ENCODE assay signal across 19 cellular contexts in the genomic region with DNA sequence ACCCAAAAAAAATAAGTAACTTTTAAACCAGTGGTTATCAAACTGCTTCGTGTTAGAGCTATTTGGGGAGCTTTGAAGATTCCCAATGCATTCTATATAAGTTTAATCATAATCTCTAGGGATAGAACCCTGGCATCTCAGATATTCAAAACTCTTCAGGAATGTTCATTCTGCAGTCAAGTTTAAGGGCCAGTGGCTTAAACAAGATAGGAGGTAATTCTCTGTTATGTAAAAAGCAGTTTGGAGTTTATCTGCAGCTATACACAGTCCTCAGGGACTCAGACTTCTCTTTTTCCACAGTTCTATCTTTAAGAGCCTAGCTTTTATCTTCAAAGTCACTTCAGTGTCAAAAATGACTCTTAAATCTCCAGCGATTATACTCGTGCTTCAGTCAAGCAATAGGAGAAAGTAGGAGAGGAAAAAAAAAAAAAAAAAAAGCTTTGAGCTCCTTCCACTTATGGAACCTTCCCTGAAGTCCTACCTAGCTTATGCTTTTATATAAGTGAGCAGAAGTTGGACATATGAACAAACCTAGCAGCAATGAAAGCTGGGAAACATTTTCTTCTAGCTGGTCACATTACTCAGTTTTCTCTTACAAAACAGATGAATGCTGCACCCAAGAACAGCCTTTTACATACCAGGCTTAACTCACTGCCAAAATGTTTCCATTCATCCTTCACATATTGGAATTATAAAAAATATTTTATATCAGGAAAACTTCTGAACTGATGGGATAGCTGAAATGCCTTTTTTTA.
DNase-seq lines count a peak whose midpoint lies in the region; ATAC-seq and TF ChIP-seq lines count a peak whose summit lies in the region.
"Had no signal": no experiment of that assay in that cellular context is flagged by ENCODE, and none has a peak within 500 bp of the region (broad histone marks: within the 10 kb centered on the region; RNA-seq: fewer than 3 reads in every experiment).

No MANE protein-coding gene starts in this region.

- no peak overlapping the region for H3K4me3 ChIP-seq in cardiac fibroblast (replicated peaks in 1 of 2; ENCODE audit: low read depth in 2 of 2, low read length in 2 of 2)
- H3K4me3 ChIP-seq: body of pancreas, neural progenitor cell, right atrium auricular region had no signal

- no peaks in the 10 kb centered on the region for H3K36me3 Mint-ChIP-seq in stimulated activated memory B cell treated with anti-CD40 and anti-IgM and Interleukin-4, amounts not matched to agents 10 μg/mL and 1 μg/mL and 100 μg/mL, for 72 hours
- H3K36me3 Mint-ChIP-seq: CD4-positive, alpha-beta memory T cell; neural progenitor cell had no signal

- H3K9me3 Mint-ChIP-seq in stimulated activated memory B cell treated with anti-CD40 and anti-IgM and Interleukin-4, amounts not matched to agents 10 μg/mL and 1 μg/mL and 100 μg/mL, for 72 hours: peaks cover 6% of the 10 kb centered on the region
- H3K9me3 Mint-ChIP-seq: neural progenitor cell had no signal

- no peaks in the 10 kb centered on the region for H3K27me3 Mint-ChIP-seq in stimulated activated memory B cell treated with anti-CD40 and anti-IgM and Interleukin-4, amounts not matched to agents 10 μg/mL and 1 μg/mL and 100 μg/mL, for 72 hours
- H3K27me3 Mint-ChIP-seq: CD4-positive, alpha-beta memory T cell had no signal

- ATAC-seq in GM21723 (IDR thresholded peaks at IDR 0.05; ENCODE audit: unreplicated experiment) (no peak), HG02610 (IDR thresholded peaks at IDR 0.05; ENCODE audit: unreplicated experiment) (no peak)
- no peak for ATAC-seq in stimulated activated memory B cell treated with anti-CD40 and anti-IgM and Interleukin-4, amounts not matched to agents 10 μg/mL and 1 μg/mL and 100 μg/mL, for 72 hours
- ATAC-seq: body of pancreas had no signal

- no peaks in the 10 kb centered on the region for H3K4me1 Mint-ChIP-seq in stimulated activated memory B cell treated with anti-CD40 and anti-IgM and Interleukin-4, amounts not matched to agents 10 μg/mL and 1 μg/mL and 100 μg/mL, for 72 hours
- H3K4me1 Mint-ChIP-seq: CD4-positive, alpha-beta memory T cell; neural progenitor cell had no signal

- in situ Hi-C loops in ACHN (cut with HindIII; ENCODE audit: low pct_ligation_motif_present, low pct_unique_long_range_greater_than_20kb, low sequenced_read_pairs): no loop called here

- H3K27ac Mint-ChIP-seq in stimulated activated memory B cell treated with anti-CD40 and anti-IgM and Interleukin-4, amounts not matched to agents 10 μg/mL and 1 μg/mL and 100 μg/mL, for 72 hours: no peak overlapping the region
- H3K27ac Mint-ChIP-seq: activated naive CD4-positive, alpha-beta T cell treated with anti-CD3 and anti-CD28 coated beads for 36 hours; CD4-positive, alpha-beta memory T cell; neural progenitor cell had no signal

- no peak overlapping the region for H3K4me3 Mint-ChIP-seq in stimulated activated memory B cell treated with anti-CD40 and anti-IgM and Interleukin-4, amounts not matched to agents 10 μg/mL and 1 μg/mL and 100 μg/mL, for 72 hours
- H3K4me3 Mint-ChIP-seq: activated naive CD4-positive, alpha-beta T cell treated with anti-CD3 and anti-CD28 coated beads for 36 hours; CD4-positive, alpha-beta memory T cell; neural progenitor cell had no signal

- DNase-seq in ACHN: peak; percentile 87
- DNase-seq in OCI-M2 (lab: John Stamatoyannopoulos, UW; ENCODE audit: unreplicated experiment): peak; percentile 73
- DNase-seq in cardiac fibroblast (ENCODE audit: low read depth in 2 of 2): peak; percentile 62 to 75
- peak; percentile 57 for DNase-seq in kidney glomerular epithelial cell (lab: John Stamatoyannopoulos, UW)
- DNase-seq in NCI-H2171 treated with DMSO at 0.1 percent for 48 hours (lab: John Stamatoyannopoulos, UW): no peak
- DNase-seq: activated CD4-positive, alpha-beta T cell treated with anti-CD3 and anti-CD28 coated beads, Interleukin-2, amount 50 U/mL, for 1 hour; activated naive CD4-positive, alpha-beta T cell treated with anti-CD3 and anti-CD28 coated beads for 36 hours; body of pancreas; CD4-positive, alpha-beta memory T cell; dermis blood vessel endothelial cell; DMS79 treated with DMSO at 0.1 percent for 48 hours; glutamatergic neuron; NCI-H1694; NCI-H510A had no signal

- TF ChIP-seq CTCF in cardiac fibroblast (IDR thresholded peaks at IDR 0.05; ENCODE audit: low read depth, low read length): no peak
